1 cellular context compared by ENCODE assay signal in the genomic region with DNA sequence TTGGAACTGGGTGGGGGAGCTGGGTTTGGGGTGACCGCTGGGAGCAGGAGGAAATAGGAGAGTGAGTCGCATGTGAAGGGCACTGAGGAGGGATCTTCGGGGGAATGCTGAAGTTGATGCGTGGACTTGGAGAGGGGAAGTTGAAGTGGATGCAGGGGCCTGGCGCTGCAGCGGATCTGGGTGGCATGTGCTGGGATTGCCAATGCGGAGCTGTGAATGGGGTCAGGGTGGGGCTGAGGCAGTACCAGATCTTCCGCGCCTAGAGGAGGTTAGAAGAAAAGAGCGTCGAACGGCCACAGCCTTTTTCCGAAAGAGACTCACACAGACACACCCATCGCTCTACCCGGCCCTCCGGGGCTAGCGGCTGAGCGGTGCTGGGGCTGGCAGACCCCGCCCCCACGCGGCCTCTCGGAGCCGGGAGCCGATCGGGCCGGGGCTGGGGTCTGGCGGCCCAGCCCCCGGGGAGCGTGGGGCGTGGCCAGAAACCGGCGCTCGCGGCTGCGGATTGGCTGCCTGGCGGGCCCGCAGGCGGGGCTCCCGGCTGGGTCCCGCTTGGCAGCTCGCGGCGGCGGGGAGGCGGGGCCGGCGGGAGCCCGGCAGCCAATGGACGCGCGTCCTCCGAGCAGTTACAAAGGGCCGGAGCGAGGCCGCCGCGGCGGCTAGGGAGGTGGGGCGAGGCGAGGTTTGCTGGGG.
A peak's percentile ranks its signal among the peaks of the same experiment; 100 is the strongest.
TF ChIP-seq lines count a peak whose summit lies in the region.

A gene (plus strand): TSS at position 655 of the 693 bp plus-strand sequence. CDS start 93 bp downstream, outside the sequence.

TF ChIP-seq in K562, 482 proteins besides CTCF, POLR2A, EP300 and RAD21 (continued from another document and continues in another):
- TF ChIP-seq HMGN3 (IDR thresholded peaks at IDR 0.05; ENCODE audit: borderline replicate concordance, extremely low read depth, insufficient read length, low read depth, low read length) (peak; percentile 90), PHF8 (IDR thresholded peaks at IDR 0.05; ENCODE audit: borderline replicate concordance, low read length) (peak; percentile 50; the same call in 1 of the 2 replicates), SRF (CRISPR knock-in tag; IDR thresholded peaks at IDR 0.05) (no peak), ZNF354B (CRISPR knock-in tag; IDR thresholded peaks at IDR 0.05) (no peak), CHD1 (IDR thresholded peaks at IDR 0.05; ENCODE audit: low read length) (no peak), ATF7 (IDR thresholded peaks at IDR 0.05) (peak; percentile 64; the same call in 1 of the 2 replicates), BRD4 (IDR thresholded peaks at IDR 0.05) (no peak), ZNF785 (CRISPR knock-in tag; IDR thresholded peaks at IDR 0.05) (no peak), TCF7 (IDR thresholded peaks at IDR 0.05; ENCODE audit: borderline replicate concordance) (no peak), NBN (IDR thresholded peaks at IDR 0.05; ENCODE audit: low read depth) (peak; percentile 75), SMARCA5 (IDR thresholded peaks at IDR 0.05) (no peak), RBM17 (IDR thresholded peaks at IDR 0.05; ENCODE audit: borderline replicate concordance, low read depth, low read length) (no peak), CBX3 (IDR thresholded peaks at IDR 0.05; ENCODE audit: borderline replicate concordance in 1 of 2, low read length in 2 of 2) (no peak), ZNF140 (CRISPR knock-in tag; IDR thresholded peaks at IDR 0.05) (no peak), TRIM24 (IDR thresholded peaks at IDR 0.05) (no peak), ARID2 (IDR thresholded peaks at IDR 0.05) (0 out of 2 replicates have a peak, but pooled peaks have one; percentile 19), ZNF133 (CRISPR knock-in tag; IDR thresholded peaks at IDR 0.05) (no peak), TFAM (CRISPR knock-in tag; conservative IDR thresholded peaks at IDR 0.05) (no peak), SETDB1 (IDR thresholded peaks at IDR 0.05; ENCODE audit: low read length) (no peak), TEAD4 (IDR thresholded peaks at IDR 0.05; ENCODE audit: low read length) (no peak), TEAD4 (CRISPR knock-in tag; IDR thresholded peaks at IDR 0.05; ENCODE audit: borderline replicate concordance) (no peak), MEIS2 (IDR thresholded peaks at IDR 0.05; ENCODE audit: partially characterized antibody) (peak; percentile 19), ZNF165 (CRISPR knock-in tag; IDR thresholded peaks at IDR 0.05; ENCODE audit: borderline replicate concordance) (no peak), CCNT2 (IDR thresholded peaks at IDR 0.05; ENCODE audit: borderline replicate concordance, extremely low read depth, insufficient read length, low read depth, low read length) (peak; percentile 83)
- TF ChIP-seq, protein P1, sequence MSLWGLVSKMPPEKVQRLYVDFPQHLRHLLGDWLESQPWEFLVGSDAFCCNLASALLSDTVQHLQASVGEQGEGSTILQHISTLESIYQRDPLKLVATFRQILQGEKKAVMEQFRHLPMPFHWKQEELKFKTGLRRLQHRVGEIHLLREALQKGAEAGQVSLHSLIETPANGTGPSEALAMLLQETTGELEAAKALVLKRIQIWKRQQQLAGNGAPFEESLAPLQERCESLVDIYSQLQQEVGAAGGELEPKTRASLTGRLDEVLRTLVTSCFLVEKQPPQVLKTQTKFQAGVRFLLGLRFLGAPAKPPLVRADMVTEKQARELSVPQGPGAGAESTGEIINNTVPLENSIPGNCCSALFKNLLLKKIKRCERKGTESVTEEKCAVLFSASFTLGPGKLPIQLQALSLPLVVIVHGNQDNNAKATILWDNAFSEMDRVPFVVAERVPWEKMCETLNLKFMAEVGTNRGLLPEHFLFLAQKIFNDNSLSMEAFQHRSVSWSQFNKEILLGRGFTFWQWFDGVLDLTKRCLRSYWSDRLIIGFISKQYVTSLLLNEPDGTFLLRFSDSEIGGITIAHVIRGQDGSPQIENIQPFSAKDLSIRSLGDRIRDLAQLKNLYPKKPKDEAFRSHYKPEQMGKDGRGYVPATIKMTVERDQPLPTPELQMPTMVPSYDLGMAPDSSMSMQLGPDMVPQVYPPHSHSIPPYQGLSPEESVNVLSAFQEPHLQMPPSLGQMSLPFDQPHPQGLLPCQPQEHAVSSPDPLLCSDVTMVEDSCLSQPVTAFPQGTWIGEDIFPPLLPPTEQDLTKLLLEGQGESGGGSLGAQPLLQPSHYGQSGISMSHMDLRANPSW (CRISPR knock-in tag; IDR thresholded peaks at IDR 0.05), result no peak
- TF ChIP-seq, protein P2, sequence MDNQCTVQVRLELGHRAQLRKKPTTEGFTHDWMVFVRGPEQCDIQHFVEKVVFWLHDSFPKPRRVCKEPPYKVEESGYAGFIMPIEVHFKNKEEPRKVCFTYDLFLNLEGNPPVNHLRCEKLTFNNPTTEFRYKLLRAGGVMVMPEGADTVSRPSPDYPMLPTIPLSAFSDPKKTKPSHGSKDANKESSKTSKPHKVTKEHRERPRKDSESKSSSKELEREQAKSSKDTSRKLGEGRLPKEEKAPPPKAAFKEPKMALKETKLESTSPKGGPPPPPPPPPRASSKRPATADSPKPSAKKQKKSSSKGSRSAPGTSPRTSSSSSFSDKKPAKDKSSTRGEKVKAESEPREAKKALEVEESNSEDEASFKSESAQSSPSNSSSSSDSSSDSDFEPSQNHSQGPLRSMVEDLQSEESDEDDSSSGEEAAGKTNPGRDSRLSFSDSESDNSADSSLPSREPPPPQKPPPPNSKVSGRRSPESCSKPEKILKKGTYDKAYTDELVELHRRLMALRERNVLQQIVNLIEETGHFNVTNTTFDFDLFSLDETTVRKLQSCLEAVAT (IDR thresholded peaks at IDR 0.05), result peak; percentile 61 to 83; a peak in 3 of 4 replicates
- TF ChIP-seq, protein P3, sequence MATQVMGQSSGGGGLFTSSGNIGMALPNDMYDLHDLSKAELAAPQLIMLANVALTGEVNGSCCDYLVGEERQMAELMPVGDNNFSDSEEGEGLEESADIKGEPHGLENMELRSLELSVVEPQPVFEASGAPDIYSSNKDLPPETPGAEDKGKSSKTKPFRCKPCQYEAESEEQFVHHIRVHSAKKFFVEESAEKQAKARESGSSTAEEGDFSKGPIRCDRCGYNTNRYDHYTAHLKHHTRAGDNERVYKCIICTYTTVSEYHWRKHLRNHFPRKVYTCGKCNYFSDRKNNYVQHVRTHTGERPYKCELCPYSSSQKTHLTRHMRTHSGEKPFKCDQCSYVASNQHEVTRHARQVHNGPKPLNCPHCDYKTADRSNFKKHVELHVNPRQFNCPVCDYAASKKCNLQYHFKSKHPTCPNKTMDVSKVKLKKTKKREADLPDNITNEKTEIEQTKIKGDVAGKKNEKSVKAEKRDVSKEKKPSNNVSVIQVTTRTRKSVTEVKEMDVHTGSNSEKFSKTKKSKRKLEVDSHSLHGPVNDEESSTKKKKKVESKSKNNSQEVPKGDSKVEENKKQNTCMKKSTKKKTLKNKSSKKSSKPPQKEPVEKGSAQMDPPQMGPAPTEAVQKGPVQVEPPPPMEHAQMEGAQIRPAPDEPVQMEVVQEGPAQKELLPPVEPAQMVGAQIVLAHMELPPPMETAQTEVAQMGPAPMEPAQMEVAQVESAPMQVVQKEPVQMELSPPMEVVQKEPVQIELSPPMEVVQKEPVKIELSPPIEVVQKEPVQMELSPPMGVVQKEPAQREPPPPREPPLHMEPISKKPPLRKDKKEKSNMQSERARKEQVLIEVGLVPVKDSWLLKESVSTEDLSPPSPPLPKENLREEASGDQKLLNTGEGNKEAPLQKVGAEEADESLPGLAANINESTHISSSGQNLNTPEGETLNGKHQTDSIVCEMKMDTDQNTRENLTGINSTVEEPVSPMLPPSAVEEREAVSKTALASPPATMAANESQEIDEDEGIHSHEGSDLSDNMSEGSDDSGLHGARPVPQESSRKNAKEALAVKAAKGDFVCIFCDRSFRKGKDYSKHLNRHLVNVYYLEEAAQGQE (CRISPR knock-in tag; IDR thresholded peaks at IDR 0.05; ENCODE audit: low read depth), result no peak
- TF ChIP-seq, protein P4, sequence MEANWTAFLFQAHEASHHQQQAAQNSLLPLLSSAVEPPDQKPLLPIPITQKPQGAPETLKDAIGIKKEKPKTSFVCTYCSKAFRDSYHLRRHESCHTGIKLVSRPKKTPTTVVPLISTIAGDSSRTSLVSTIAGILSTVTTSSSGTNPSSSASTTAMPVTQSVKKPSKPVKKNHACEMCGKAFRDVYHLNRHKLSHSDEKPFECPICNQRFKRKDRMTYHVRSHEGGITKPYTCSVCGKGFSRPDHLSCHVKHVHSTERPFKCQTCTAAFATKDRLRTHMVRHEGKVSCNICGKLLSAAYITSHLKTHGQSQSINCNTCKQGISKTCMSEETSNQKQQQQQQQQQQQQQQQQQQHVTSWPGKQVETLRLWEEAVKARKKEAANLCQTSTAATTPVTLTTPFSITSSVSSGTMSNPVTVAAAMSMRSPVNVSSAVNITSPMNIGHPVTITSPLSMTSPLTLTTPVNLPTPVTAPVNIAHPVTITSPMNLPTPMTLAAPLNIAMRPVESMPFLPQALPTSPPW (CRISPR knock-in tag; IDR thresholded peaks at IDR 0.05), result peak; percentile 85
- TF ChIP-seq, protein P5, sequence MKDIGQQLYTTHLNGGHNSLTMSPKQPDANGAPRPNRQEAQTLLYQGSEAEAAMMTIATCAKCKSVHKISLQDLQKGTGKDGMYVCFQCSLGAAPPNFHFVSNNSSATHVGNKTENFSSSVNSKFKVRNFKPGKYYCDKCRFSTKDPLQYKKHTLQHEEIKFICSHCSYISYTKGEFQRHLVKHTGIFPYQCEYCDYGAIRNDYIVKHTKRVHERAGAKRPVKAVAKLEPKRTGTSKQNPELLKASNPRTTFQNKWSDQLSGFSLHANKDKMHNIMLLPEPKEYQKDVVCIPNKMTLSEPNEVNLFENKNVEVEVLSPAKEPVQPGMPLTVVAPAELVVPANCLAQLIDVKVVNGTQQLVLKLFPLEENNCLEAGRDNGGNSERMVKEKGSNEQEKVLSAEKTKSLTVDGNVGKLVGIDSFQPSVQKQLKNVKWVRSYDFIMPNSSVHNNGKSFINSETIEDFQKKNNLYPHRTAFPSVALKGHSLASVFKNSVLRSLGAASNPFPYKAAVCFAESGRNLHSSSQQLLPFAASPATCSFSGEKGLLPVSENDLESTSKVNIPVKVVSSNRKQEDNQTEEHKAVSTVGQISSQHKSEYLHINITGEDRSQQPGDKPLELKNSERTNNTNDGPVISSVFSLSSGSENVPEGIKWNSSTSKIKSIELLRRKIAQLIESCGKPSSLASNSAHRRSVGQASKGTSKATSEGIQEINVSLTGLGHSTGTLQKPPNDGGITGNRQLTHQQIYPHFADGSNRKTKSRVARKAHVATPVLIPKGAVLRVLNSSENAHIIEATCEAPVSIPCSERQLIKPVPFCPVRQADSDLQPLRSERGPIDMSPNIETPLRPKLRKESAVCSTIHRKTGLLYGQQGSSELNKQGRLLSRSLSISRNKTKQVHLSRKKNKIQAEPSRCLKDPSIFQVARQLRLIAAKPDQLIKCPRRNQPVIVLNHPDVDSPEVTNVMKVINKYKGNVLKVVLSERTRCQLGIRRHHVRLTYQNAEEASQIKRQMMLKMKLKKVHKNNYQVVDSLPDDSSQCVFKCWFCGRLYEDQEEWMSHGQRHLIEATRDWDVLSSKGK (CRISPR knock-in tag; IDR thresholded peaks at IDR 0.05), result no peak
- TF ChIP-seq, protein P6, sequence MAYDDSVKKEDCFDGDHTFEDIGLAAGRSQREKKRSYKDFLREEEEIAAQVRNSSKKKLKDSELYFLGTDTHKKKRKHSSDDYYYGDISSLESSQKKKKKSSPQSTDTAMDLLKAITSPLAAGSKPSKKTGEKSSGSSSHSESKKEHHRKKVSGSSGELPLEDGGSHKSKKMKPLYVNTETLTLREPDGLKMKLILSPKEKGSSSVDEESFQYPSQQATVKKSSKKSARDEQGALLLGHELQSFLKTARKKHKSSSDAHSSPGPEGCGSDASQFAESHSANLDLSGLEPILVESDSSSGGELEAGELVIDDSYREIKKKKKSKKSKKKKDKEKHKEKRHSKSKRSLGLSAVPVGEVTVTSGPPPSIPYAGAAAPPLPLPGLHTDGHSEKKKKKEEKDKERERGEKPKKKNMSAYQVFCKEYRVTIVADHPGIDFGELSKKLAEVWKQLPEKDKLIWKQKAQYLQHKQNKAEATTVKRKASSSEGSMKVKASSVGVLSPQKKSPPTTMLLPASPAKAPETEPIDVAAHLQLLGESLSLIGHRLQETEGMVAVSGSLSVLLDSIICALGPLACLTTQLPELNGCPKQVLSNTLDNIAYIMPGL (CRISPR knock-in tag; IDR thresholded peaks at IDR 0.05), result no peak
- TF ChIP-seq, protein P7, sequence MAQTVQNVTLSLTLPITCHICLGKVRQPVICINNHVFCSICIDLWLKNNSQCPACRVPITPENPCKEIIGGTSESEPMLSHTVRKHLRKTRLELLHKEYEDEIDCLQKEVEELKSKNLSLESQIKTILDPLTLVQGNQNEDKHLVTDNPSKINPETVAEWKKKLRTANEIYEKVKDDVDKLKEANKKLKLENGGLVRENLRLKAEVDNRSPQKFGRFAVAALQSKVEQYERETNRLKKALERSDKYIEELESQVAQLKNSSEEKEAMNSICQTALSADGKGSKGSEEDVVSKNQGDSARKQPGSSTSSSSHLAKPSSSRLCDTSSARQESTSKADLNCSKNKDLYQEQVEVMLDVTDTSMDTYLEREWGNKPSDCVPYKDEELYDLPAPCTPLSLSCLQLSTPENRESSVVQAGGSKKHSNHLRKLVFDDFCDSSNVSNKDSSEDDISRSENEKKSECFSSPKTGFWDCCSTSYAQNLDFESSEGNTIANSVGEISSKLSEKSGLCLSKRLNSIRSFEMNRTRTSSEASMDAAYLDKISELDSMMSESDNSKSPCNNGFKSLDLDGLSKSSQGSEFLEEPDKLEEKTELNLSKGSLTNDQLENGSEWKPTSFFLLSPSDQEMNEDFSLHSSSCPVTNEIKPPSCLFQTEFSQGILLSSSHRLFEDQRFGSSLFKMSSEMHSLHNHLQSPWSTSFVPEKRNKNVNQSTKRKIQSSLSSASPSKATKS (CRISPR knock-in tag; IDR thresholded peaks at IDR 0.05), result no peak
- TF ChIP-seq, protein P8, sequence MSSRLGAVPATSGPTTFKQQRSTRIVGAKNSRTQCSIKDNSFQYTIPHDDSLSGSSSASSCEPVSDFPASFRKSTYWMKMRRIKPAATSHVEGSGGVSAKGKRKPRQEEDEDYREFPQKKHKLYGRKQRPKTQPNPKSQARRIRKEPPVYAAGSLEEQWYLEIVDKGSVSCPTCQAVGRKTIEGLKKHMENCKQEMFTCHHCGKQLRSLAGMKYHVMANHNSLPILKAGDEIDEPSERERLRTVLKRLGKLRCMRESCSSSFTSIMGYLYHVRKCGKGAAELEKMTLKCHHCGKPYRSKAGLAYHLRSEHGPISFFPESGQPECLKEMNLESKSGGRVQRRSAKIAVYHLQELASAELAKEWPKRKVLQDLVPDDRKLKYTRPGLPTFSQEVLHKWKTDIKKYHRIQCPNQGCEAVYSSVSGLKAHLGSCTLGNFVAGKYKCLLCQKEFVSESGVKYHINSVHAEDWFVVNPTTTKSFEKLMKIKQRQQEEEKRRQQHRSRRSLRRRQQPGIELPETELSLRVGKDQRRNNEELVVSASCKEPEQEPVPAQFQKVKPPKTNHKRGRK (tag; IDR thresholded peaks at IDR 0.05), result no peak
- TF ChIP-seq, protein P9, sequence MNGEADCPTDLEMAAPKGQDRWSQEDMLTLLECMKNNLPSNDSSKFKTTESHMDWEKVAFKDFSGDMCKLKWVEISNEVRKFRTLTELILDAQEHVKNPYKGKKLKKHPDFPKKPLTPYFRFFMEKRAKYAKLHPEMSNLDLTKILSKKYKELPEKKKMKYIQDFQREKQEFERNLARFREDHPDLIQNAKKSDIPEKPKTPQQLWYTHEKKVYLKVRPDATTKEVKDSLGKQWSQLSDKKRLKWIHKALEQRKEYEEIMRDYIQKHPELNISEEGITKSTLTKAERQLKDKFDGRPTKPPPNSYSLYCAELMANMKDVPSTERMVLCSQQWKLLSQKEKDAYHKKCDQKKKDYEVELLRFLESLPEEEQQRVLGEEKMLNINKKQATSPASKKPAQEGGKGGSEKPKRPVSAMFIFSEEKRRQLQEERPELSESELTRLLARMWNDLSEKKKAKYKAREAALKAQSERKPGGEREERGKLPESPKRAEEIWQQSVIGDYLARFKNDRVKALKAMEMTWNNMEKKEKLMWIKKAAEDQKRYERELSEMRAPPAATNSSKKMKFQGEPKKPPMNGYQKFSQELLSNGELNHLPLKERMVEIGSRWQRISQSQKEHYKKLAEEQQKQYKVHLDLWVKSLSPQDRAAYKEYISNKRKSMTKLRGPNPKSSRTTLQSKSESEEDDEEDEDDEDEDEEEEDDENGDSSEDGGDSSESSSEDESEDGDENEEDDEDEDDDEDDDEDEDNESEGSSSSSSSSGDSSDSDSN (IDR thresholded peaks at IDR 0.05; ENCODE audit: borderline replicate concordance in 1 of 2, low read depth in 2 of 2, low read length in 2 of 2), result peak in 1 of 2 experiments; percentile 16; a peak in 1 of 4 replicates
